11 cellular contexts compared by ENCODE assay signal in the genomic region with DNA sequence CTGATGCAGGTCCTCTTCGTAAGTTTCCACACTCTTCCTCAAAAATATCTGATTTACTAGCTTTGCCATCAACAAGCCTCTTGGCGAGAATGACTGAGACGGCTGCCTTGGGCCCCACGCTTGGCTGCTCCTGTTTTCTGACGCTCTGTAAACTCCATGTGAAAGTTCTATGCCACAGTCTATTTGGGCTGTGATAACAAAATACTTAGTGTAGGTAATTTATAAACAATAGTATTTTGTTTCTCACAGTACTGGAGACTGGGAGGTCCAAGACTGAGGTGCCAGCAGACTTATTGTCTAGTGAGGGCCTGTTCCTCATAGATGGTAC.
DNase-seq lines count a peak whose midpoint lies in the region; ATAC-seq, FAIRE-seq and TF ChIP-seq lines count a peak whose summit lies in the region.
"Had no signal": no experiment of that assay in that cellular context is flagged by ENCODE, and none has a peak within 500 bp of the region (broad histone marks: within the 10 kb centered on the region; RNA-seq: fewer than 3 reads in every experiment).

No MANE protein-coding gene starts in this region.

- RAD21 ChIA-PET in GM12878 (lab: Charles Lee; ENCODE audit: unreplicated experiment): interaction anchor here (0.8 to 3.3 kb wide), 18 partner anchors 12 to 339 kb away, joined by 3 to 27 read pairs (median 4); no protein-coding TSS in a partner anchor

- H3K27ac ChIP-seq in GM12878 (ENCODE audit: control insufficient read depth, insufficient read depth) (peak overlapping the region; percentile 75), upper lobe of right lung (peak overlapping the region; percentile 3)

- H4K20me1 ChIP-seq in GM12878 (ENCODE audit: control insufficient read depth, insufficient read depth): no peaks in the 10 kb centered on the region

- peak overlapping the region; percentile 46 for H3K27ac Mint-ChIP-seq in activated naive CD8-positive, alpha-beta T cell
- no peak overlapping the region for H3K27ac Mint-ChIP-seq in activated naive CD8-positive, alpha-beta T cell treated with anti-CD3 and anti-CD28 coated beads for 36 hours
- no peak overlapping the region for H3K27ac Mint-ChIP-seq in glutamatergic neuron (ENCODE audit: unreplicated experiment)

- H3K27me3 Mint-ChIP-seq in activated naive CD8-positive, alpha-beta T cell: no peaks in the 10 kb centered on the region
- H3K27me3 Mint-ChIP-seq in activated naive CD8-positive, alpha-beta T cell treated with anti-CD3 and anti-CD28 coated beads for 36 hours: no peaks in the 10 kb centered on the region
- H3K27me3 Mint-ChIP-seq in glutamatergic neuron (ENCODE audit: unreplicated experiment): peaks cover 4% of the 10 kb centered on the region

- intact Hi-C loops in GM12878 (cut with micrococcal nuclease; ENCODE audit: unreplicated experiment) (loop anchor here (1.0 kb wide), 2 partner anchors 14 to 19 kb away; no protein-coding TSS in a partner anchor), upper lobe of right lung (cut with DNase I) (no loop called here)

- no peak for TF ChIP-seq POLR2A in GM12878 (IDR thresholded peaks at IDR 0.05; ENCODE audit: low read depth, low read length)

- H3K4me1 Mint-ChIP-seq in activated naive CD8-positive, alpha-beta T cell (ENCODE audit: low read depth): peaks cover 4% of the 10 kb centered on the region
- H3K4me1 Mint-ChIP-seq in activated naive CD8-positive, alpha-beta T cell treated with anti-CD3 and anti-CD28 coated beads for 36 hours: peaks cover 5% of the 10 kb centered on the region
- peaks cover 17% of the 10 kb centered on the region for H3K4me1 Mint-ChIP-seq in glutamatergic neuron (ENCODE audit: low read depth, unreplicated experiment)

- no peak for TF ChIP-seq EP300 in GM12878 (IDR thresholded peaks at IDR 0.05; ENCODE audit: borderline replicate concordance in 1 of 2, control insufficient read depth in 1 of 2, low read depth in 2 of 2, low read length in 2 of 2)

- H3K9me3 ChIP-seq in GM12878 (replicated peaks; ENCODE audit: control insufficient read depth, insufficient read depth, low read length): peaks cover 8% of the 10 kb centered on the region
- H3K9me3 ChIP-seq in upper lobe of right lung: no peaks in the 10 kb centered on the region
- H3K9me3 ChIP-seq: HAP-1 had no signal

- H3K9me3 Mint-ChIP-seq in activated naive CD8-positive, alpha-beta T cell (ENCODE audit: low read depth): peaks cover 5% of the 10 kb centered on the region
- peaks cover 10% of the 10 kb centered on the region for H3K9me3 Mint-ChIP-seq in activated naive CD8-positive, alpha-beta T cell treated with anti-CD3 and anti-CD28 coated beads for 36 hours
- peaks cover 8% of the 10 kb centered on the region for H3K9me3 Mint-ChIP-seq in glutamatergic neuron (ENCODE audit: unreplicated experiment)

- no peak overlapping the region for H3K4me3 Mint-ChIP-seq in activated naive CD8-positive, alpha-beta T cell
- no peak overlapping the region for H3K4me3 Mint-ChIP-seq in activated naive CD8-positive, alpha-beta T cell treated with anti-CD3 and anti-CD28 coated beads for 36 hours
- no peak overlapping the region for H3K4me3 Mint-ChIP-seq in glutamatergic neuron (ENCODE audit: unreplicated experiment)
- H3K4me3 Mint-ChIP-seq: neural crest cell had no signal

- in situ Hi-C loops in GM12878 (cut with MboI): no loop called here

- CTCF ChIA-PET in GM12878 (lab: Yijun Ruan, JAX): interaction anchor here (0.6 to 2.9 kb wide), 14 partner anchors 12 to 254 kb away, joined by 3 to 25 read pairs (median 3); a partner anchor contains a TSS

- TF ChIP-seq CTCF in GM12878 (IDR thresholded peaks at IDR 0.05 in 2 of 3, conservative IDR thresholded peaks at IDR 0.05 in 1 of 3; ENCODE audit: control insufficient read depth in 2 of 3, extremely low read depth in 1 of 3, insufficient read depth in 1 of 3, low read depth in 3 of 3, low read length in 3 of 3): no peak
- TF ChIP-seq CTCF in upper lobe of right lung (IDR thresholded peaks at IDR 0.05): no peak
- no peak for TF ChIP-seq CTCF in glutamatergic neuron (IDR thresholded peaks at IDR 0.05; ENCODE audit: partially characterized antibody, unreplicated experiment)

- peak overlapping the region; percentile 31 for H3K9ac ChIP-seq in GM12878 (ENCODE audit: control insufficient read depth, insufficient read depth, low read length)

- no TSS peak for BruUV-seq in GM12878 (replicated peaks; lab: Mats Ljungman, UMichigan)

- SMC1A ChIA-PET in GM12878 (lab: Charles Lee; ENCODE audit: uncharacterized antibody, unreplicated experiment): interaction anchor here (0.8 to 3.8 kb wide), 27 partner anchors 9 to 326 kb away, joined by 3 to 29 read pairs (median 5); no protein-coding TSS in a partner anchor

- no peak for DNase-seq in activated naive CD8-positive, alpha-beta T cell treated with anti-CD3 and anti-CD28 coated beads for 36 hours
- DNase-seq in GM12878 (ENCODE audit: low read depth, low spot score) (no peak), upper lobe of right lung (no peak), amniotic stem cell (lab: John Stamatoyannopoulos, UW) (no peak), glutamatergic neuron (no peak)
- DNase-seq: stimulated activated CD4-positive, alpha-beta T cell treated with anti-CD3 and anti-CD28 coated beads, Interleukin-4, amount 100 ng/mL, for 1 hour had no signal

- no peak for FAIRE-seq in GM12878 (lab: Jason Lieb, UNC)

- no peaks in the 10 kb centered on the region for H3K27me3 ChIP-seq in GM12878 (replicated peaks in 1 of 2; ENCODE audit: control insufficient read depth in 2 of 2, insufficient read depth in 2 of 2, low read length in 1 of 2)
- no peaks in the 10 kb centered on the region for H3K27me3 ChIP-seq in upper lobe of right lung

- H3K4me3 ChIP-seq in GM12878: no peak overlapping the region
- no peak overlapping the region for H3K4me3 ChIP-seq in upper lobe of right lung
- H3K4me3 ChIP-seq: HAP-1 had no signal

- H3K36me3 Mint-ChIP-seq in activated naive CD8-positive, alpha-beta T cell: peaks cover 34% of the 10 kb centered on the region
- H3K36me3 Mint-ChIP-seq in activated naive CD8-positive, alpha-beta T cell treated with anti-CD3 and anti-CD28 coated beads for 36 hours: peaks cover 58% of the 10 kb centered on the region
- H3K36me3 Mint-ChIP-seq in glutamatergic neuron (ENCODE audit: unreplicated experiment): peaks cover 11% of the 10 kb centered on the region

- peak; percentile 42 for ATAC-seq in HG02884 (IDR thresholded peaks at IDR 0.05; ENCODE audit: unreplicated experiment)
- ATAC-seq in GM12878: peak; percentile 64
- no peak for ATAC-seq in upper lobe of right lung
- ATAC-seq in GM18858 (IDR thresholded peaks at IDR 0.05; ENCODE audit: unreplicated experiment): no peak

- H3K4me2 ChIP-seq in GM12878 (ENCODE audit: control insufficient read depth, insufficient read depth): peak overlapping the region; percentile 32

- 6% methylated on average over 5 of the region's 5 CpGs for WGBS in GM12878 (ENCODE audit: insufficient coverage, insufficient replicate concordance, low lambda C conversion rate, missing lambda C conversion rate)

- peaks cover 2% of the 10 kb centered on the region; the same call in 1 of the 2 replicates for H3K79me2 ChIP-seq in GM12878 (ENCODE audit: control insufficient read depth, insufficient read depth, low read length)

- H3K4me1 ChIP-seq in GM12878 (ENCODE audit: control insufficient read depth, insufficient read depth, low read length): peaks cover 51% of the 10 kb centered on the region
- peaks cover 30% of the 10 kb centered on the region for H3K4me1 ChIP-seq in upper lobe of right lung
- H3K4me1 ChIP-seq: HAP-1 had no signal

- no peak for TF ChIP-seq RAD21 in GM12878 (IDR thresholded peaks at IDR 0.05; ENCODE audit: insufficient read depth, low read depth, low read length)

- POLR2A ChIA-PET in GM12878 (lab: Charles Lee): interaction anchor here (0.6 to 2.9 kb wide), 7 partner anchors 9 to 144 kb away, joined by 3 to 13 read pairs (median 3); no protein-coding TSS in a partner anchor

- H3K36me3 ChIP-seq in GM12878 (ENCODE audit: control insufficient read depth in 2 of 2, insufficient read depth in 2 of 2, low read length in 1 of 2) (peaks cover 28 to 57% of the 10 kb centered on the region in 2 experiments), upper lobe of right lung (no peaks in the 10 kb centered on the region)
- H3K36me3 ChIP-seq: HAP-1 had no signal

- no peak overlapping the region for H2AFZ ChIP-seq in GM12878 (ENCODE audit: control insufficient read depth, low read depth, low read length)

TF ChIP-seq in GM12878, 131 proteins besides CTCF, POLR2A, EP300 and RAD21:
- TF ChIP-seq HDAC2 (IDR thresholded peaks at IDR 0.05) (0 out of 2 replicates have a peak, but pooled peaks have one; percentile 53), PAX5 (IDR thresholded peaks at IDR 0.05; ENCODE audit: borderline replicate concordance, low read depth, low read length) (peak; percentile 91), CREM (IDR thresholded peaks at IDR 0.05; ENCODE audit: low read depth) (0 out of 2 replicates have a peak, but pooled peaks have one; percentile 14), ASH2L (IDR thresholded peaks at IDR 0.05; ENCODE audit: borderline replicate concordance, low read depth) (0 out of 2 replicates have a peak, but pooled peaks have one; percentile 16), FOXM1 (IDR thresholded peaks at IDR 0.05; ENCODE audit: low read depth, low read length) (peak; percentile 14; the same call in 1 of the 2 replicates), CBFB (IDR thresholded peaks at IDR 0.05; ENCODE audit: low read depth) (no peak; the same call in 1 of the 2 replicates), WRNIP1 (IDR thresholded peaks at IDR 0.05; ENCODE audit: borderline replicate concordance, low read depth, low read length) (no peak), STAT1 (conservative IDR thresholded peaks at IDR 0.05) (no peak), YY1 (IDR thresholded peaks at IDR 0.05; ENCODE audit: low read depth, low read length) (no peak), BMI1 (IDR thresholded peaks at IDR 0.05; ENCODE audit: borderline replicate concordance) (no peak)
- TF ChIP-seq, protein P1, sequence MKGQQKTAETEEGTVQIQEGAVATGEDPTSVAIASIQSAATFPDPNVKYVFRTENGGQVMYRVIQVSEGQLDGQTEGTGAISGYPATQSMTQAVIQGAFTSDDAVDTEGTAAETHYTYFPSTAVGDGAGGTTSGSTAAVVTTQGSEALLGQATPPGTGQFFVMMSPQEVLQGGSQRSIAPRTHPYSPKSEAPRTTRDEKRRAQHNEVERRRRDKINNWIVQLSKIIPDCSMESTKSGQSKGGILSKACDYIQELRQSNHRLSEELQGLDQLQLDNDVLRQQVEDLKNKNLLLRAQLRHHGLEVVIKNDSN (IDR thresholded peaks at IDR 0.05; ENCODE audit: borderline replicate concordance, extremely low read length, insufficient read depth, low read depth, low read length): no peak
TF ChIP-seq in GM12878: peak in this region for 5.

Comparison
In these comparisons a context has a peak if more than half of its experiments do, and no peak if none do; other contexts are left out.
1. ATAC-seq: peak in HG02884 (single experiment) and GM12878 (single experiment); none in upper lobe of right lung (single experiment) and GM18858 (single experiment).